In genomic region chr3:156825795-156826143, GRCh38 we compare ENCODE assay signal across 8 cellular contexts. TPM values are rescaled to one million over a fixed set of nuclear protein-coding genes. Genes with fewer than 3 reads are reported as not detected.
DNase-seq lines count a peak whose midpoint lies in the region; ATAC-seq and TF ChIP-seq lines count a peak whose summit lies in the region.

No MANE protein-coding gene starts in this region.

- CTCF ChIA-PET in activated CD8-positive, alpha-beta T cell treated with anti-CD3 and anti-CD28 coated beads for 36 hours (lab: Charles Lee) = no interaction called here

- H3K27ac Mint-ChIP-seq in activated CD8-positive, alpha-beta T cell treated with anti-CD3 and anti-CD28 coated beads for 36 hours = peak overlapping the region; percentile 95
- H3K27ac Mint-ChIP-seq in stimulated activated naive CD8-positive, alpha-beta T cell treated with anti-CD3 and anti-CD28 coated beads, Interleukin-15, Interleukin-2, amounts not matched to agents 100 ng/mL and 50 ng/mL, for 24 hours = peak overlapping the region; percentile 97

- H3K4me3 ChIP-seq in iPS-11a (ENCODE audit: low read depth, low read length) = peak overlapping the region; percentile 51

- intact Hi-C loops in activated CD8-positive, alpha-beta T cell treated with anti-CD3 and anti-CD28 coated beads for 36 hours (cut with micrococcal nuclease) = loop anchor here (5.0 kb wide), 1 partner anchor 257 kb away; no protein-coding TSS in a partner anchor

- H3K27ac ChIP-seq in 22Rv1 = peak overlapping the region; percentile 85

- no peak for TF ChIP-seq CTCF in 22Rv1 (IDR thresholded peaks at IDR 0.05)
- TF ChIP-seq CTCF in activated CD8-positive, alpha-beta T cell treated with anti-CD3 and anti-CD28 coated beads for 36 hours (IDR thresholded peaks at IDR 0.05) = no peak

- peaks cover 3% of the 10 kb centered on the region for H3K36me3 Mint-ChIP-seq in activated CD8-positive, alpha-beta T cell treated with anti-CD3 and anti-CD28 coated beads for 36 hours (ENCODE audit: low read depth)
- no peaks in the 10 kb centered on the region for H3K36me3 Mint-ChIP-seq in stimulated activated naive CD8-positive, alpha-beta T cell treated with anti-CD3 and anti-CD28 coated beads, Interleukin-15, Interleukin-2, amounts not matched to agents 100 ng/mL and 50 ng/mL, for 24 hours (ENCODE audit: low read depth)

- H3K27me3 Mint-ChIP-seq in activated CD8-positive, alpha-beta T cell treated with anti-CD3 and anti-CD28 coated beads for 36 hours = no peaks in the 10 kb centered on the region
- no peaks in the 10 kb centered on the region for H3K27me3 Mint-ChIP-seq in stimulated activated naive CD8-positive, alpha-beta T cell treated with anti-CD3 and anti-CD28 coated beads, Interleukin-15, Interleukin-2, amounts not matched to agents 100 ng/mL and 50 ng/mL, for 24 hours

- no peaks in the 10 kb centered on the region for H3K9me3 Mint-ChIP-seq in activated CD8-positive, alpha-beta T cell treated with anti-CD3 and anti-CD28 coated beads for 36 hours
- no peaks in the 10 kb centered on the region for H3K9me3 Mint-ChIP-seq in stimulated activated naive CD8-positive, alpha-beta T cell treated with anti-CD3 and anti-CD28 coated beads, Interleukin-15, Interleukin-2, amounts not matched to agents 100 ng/mL and 50 ng/mL, for 24 hours

- no peak for DNase-seq in activated CD8-positive, alpha-beta T cell treated with anti-CD3 and anti-CD28 coated beads for 36 hours
- DNase-seq in cerebellar cortex (ENCODE audit: low spot score) (no peak), HuH-7 (ENCODE audit: low spot score) (no peak)

- POLR2A ChIA-PET in activated CD8-positive, alpha-beta T cell treated with anti-CD3 and anti-CD28 coated beads for 36 hours (lab: Charles Lee) = interaction anchor here (2.3 kb wide), 1 partner anchor 8 kb away, joined by 14 read pairs; no protein-coding TSS in a partner anchor

- peak overlapping the region; percentile 87 for H3K4me3 Mint-ChIP-seq in activated CD8-positive, alpha-beta T cell treated with anti-CD3 and anti-CD28 coated beads for 36 hours
- peak overlapping the region; percentile 93 for H3K4me3 Mint-ChIP-seq in stimulated activated naive CD8-positive, alpha-beta T cell treated with anti-CD3 and anti-CD28 coated beads, Interleukin-15, Interleukin-2, amounts not matched to agents 100 ng/mL and 50 ng/mL, for 24 hours

- peaks cover 28% of the 10 kb centered on the region for H3K4me1 Mint-ChIP-seq in activated CD8-positive, alpha-beta T cell treated with anti-CD3 and anti-CD28 coated beads for 36 hours (ENCODE audit: low read depth)
- peaks cover 28% of the 10 kb centered on the region for H3K4me1 Mint-ChIP-seq in stimulated activated naive CD8-positive, alpha-beta T cell treated with anti-CD3 and anti-CD28 coated beads, Interleukin-15, Interleukin-2, amounts not matched to agents 100 ng/mL and 50 ng/mL, for 24 hours (ENCODE audit: low read depth)

- ATAC-seq in GM18907 (IDR thresholded peaks at IDR 0.05; ENCODE audit: unreplicated experiment) (peak; percentile 71), HG03103 (IDR thresholded peaks at IDR 0.05; ENCODE audit: low read depth, unreplicated experiment) (peak; percentile 46)
- ATAC-seq in activated CD8-positive, alpha-beta T cell treated with anti-CD3 and anti-CD28 coated beads for 36 hours = peak; percentile 60

RNA-seq across cellular contexts. Expression of gene LEKR1, which starts 0.4 kb away (rescaled TPM):
- total RNA-seq in activated CD8-positive, alpha-beta T cell treated with anti-CD3 and anti-CD28 coated beads for 36 hours = 1 to 10 TPM in 1 of 2 experiments, under 1 TPM in 1; 0.40 to 1.1 TPM
